1 cellular context compared by ENCODE assay signal in the genomic region with DNA sequence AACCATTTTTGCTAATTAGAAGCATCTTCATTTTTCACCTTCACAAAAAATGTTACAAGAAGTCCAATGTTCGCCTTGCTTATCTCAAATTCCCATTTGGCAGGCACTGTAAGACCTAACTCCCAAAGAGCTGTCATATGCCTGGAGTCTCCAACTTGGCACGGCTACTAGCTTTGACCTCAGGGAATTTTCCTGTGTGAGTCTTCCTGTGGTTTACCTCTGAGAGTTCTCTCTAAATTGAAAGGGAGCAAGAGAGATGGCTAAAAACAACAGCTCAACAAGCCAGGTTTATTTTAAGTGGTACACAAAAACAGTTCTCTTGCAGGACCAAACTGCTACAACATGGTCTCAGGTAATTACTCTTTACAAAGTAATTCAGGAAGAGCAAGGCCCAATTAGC.
TF ChIP-seq lines count a peak whose summit lies in the region.

No MANE protein-coding gene starts in this region.

TF ChIP-seq in H1, 55 proteins besides CTCF, POLR2A, EP300 and RAD21:
- no peak for TF ChIP-seq SIX5 (IDR thresholded peaks at IDR 0.05; ENCODE audit: low read depth, low read length)
- no peak for TF ChIP-seq SRF (IDR thresholded peaks at IDR 0.05; ENCODE audit: low read depth, low read length)
- no peak for TF ChIP-seq KDM5A (IDR thresholded peaks at IDR 0.05; ENCODE audit: low read length)
- no peak for TF ChIP-seq FOSL1 (IDR thresholded peaks at IDR 0.05; ENCODE audit: insufficient read depth, low read depth, low read length)
